ENCODE assay signal across 24 cellular contexts in genomic region chr2:72316774-72317173, GRCh38.
"Had no signal": no experiment of that assay in that cellular context is flagged by ENCODE, and none has a peak within 500 bp of the region (broad histone marks: within the 10 kb centered on the region; RNA-seq: fewer than 3 reads in every experiment).

No MANE protein-coding gene starts in this region.

- H3K27me3 ChIP-seq: adrenal gland had no signal

- H3K27ac ChIP-seq: adrenal gland, SK-N-MC had no signal

- H3K4me1 ChIP-seq: adrenal gland had no signal

- H3K4me1 Mint-ChIP-seq: activated CD4-positive, alpha-beta memory T cell treated with anti-CD3 and anti-CD28 coated beads, Interleukin-2, amount 10 ng/mL, durations not matched to agents 7 days and 5 days; activated CD4-positive, alpha-beta T cell treated with anti-CD3 and anti-CD28 coated beads, Interleukin-2, amount 10 ng/mL, durations not matched to agents 7 days and 5 days; activated naive CD4-positive, alpha-beta T cell treated with anti-CD3 and anti-CD28 coated beads, Interleukin-2, amount 10 ng/mL, durations not matched to agents 7 days and 5 days; activated naive CD8-positive, alpha-beta T cell treated with anti-CD3 and anti-CD28 coated beads, Interleukin-2, amount 10 ng/mL, durations not matched to agents 7 days and 5 days; IgD-negative memory B cell; T-cell had no signal

- H3K4me3 ChIP-seq: adrenal gland, SK-N-MC had no signal

- H3K9me3 Mint-ChIP-seq: activated CD4-positive, alpha-beta memory T cell treated with anti-CD3 and anti-CD28 coated beads, Interleukin-2, amount 10 ng/mL, durations not matched to agents 7 days and 5 days; activated CD4-positive, alpha-beta T cell treated with anti-CD3 and anti-CD28 coated beads, Interleukin-2, amount 10 ng/mL, durations not matched to agents 7 days and 5 days; activated naive CD4-positive, alpha-beta T cell treated with anti-CD3 and anti-CD28 coated beads, Interleukin-2, amount 10 ng/mL, durations not matched to agents 7 days and 5 days; activated naive CD8-positive, alpha-beta T cell treated with anti-CD3 and anti-CD28 coated beads, Interleukin-2, amount 10 ng/mL, durations not matched to agents 7 days and 5 days; activated T-helper 2 cell treated with anti-CD3 and anti-CD28 coated beads, Interferon-gamma antibody, Interleukin-2, Interleukin-4, amounts not matched to agents 10 μg/mL and 5 μg/mL and 100 μg/mL, durations not matched to agents 14 hours and 24 hours and 36 hours; IgD-negative memory B cell; T-cell had no signal

- H3K36me3 Mint-ChIP-seq: activated naive CD4-positive, alpha-beta T cell treated with anti-CD3 and anti-CD28 coated beads, Interleukin-2, amount 10 ng/mL, durations not matched to agents 7 days and 5 days; activated naive CD8-positive, alpha-beta T cell treated with anti-CD3 and anti-CD28 coated beads, Interleukin-2, amount 10 ng/mL, durations not matched to agents 7 days and 5 days; IgD-negative memory B cell had no signal

- H3K36me3 ChIP-seq: adrenal gland had no signal

- H3K9me3 ChIP-seq: adrenal gland had no signal

- ATAC-seq: activated T-cell treated with anti-CD3 and anti-CD28 coated beads, Interleukin-2, amount 50 U/mL, for 72 hours; PC-3; T-cell had no signal

- H3K27me3 Mint-ChIP-seq: activated CD4-positive, alpha-beta memory T cell treated with anti-CD3 and anti-CD28 coated beads, Interleukin-2, amount 10 ng/mL, durations not matched to agents 7 days and 5 days; activated CD4-positive, alpha-beta T cell treated with anti-CD3 and anti-CD28 coated beads, Interleukin-2, amount 10 ng/mL, durations not matched to agents 7 days and 5 days; activated naive CD4-positive, alpha-beta T cell treated with anti-CD3 and anti-CD28 coated beads, Interleukin-2, amount 10 ng/mL, durations not matched to agents 7 days and 5 days; activated naive CD8-positive, alpha-beta T cell treated with anti-CD3 and anti-CD28 coated beads, Interleukin-2, amount 10 ng/mL, durations not matched to agents 7 days and 5 days; IgD-negative memory B cell; T-cell had no signal

- DNase-seq: activated CD4-positive, alpha-beta memory T cell treated with anti-CD3 and anti-CD28 coated beads, Interleukin-2, amount 10 ng/mL, durations not matched to agents 7 days and 5 days; activated CD4-positive, alpha-beta T cell treated with anti-CD3 and anti-CD28 coated beads, Interleukin-2, amount 10 ng/mL, durations not matched to agents 7 days and 5 days; activated CD4-positive, CD25-positive, alpha-beta regulatory T cell; activated gamma-delta T cell treated with Interleukin-2 at 50 U/mL for 16 hours; activated naive CD4-positive, alpha-beta T cell treated with anti-CD3 and anti-CD28 coated beads, Interleukin-2, amount 10 ng/mL, durations not matched to agents 7 days and 5 days; activated naive CD8-positive, alpha-beta T cell treated with anti-CD3 and anti-CD28 coated beads, Interleukin-2, amount 10 ng/mL, durations not matched to agents 7 days and 5 days; activated T-cell treated with anti-CD3 and anti-CD28 coated beads for 4 hours; activated T-cell treated with anti-CD3 and anti-CD28 coated beads, Interleukin-2, amount 50 U/mL, for 72 hours; adrenal gland; anterior cingulate cortex; caudate nucleus; KG1; NCI-H1092; NCI-H1694 treated with DMSO at 0.1 percent for 48 hours; NCI-H2029 treated with DMSO at 0.1 percent for 48 hours; NCI-H446; NCI-H524; NCI-H748 treated with DMSO at 0.1 percent for 48 hours; PC-3; T-cell; T1000 had no signal

- H3K4me3 Mint-ChIP-seq: activated CD4-positive, alpha-beta memory T cell treated with anti-CD3 and anti-CD28 coated beads, Interleukin-2, amount 10 ng/mL, durations not matched to agents 7 days and 5 days; activated CD4-positive, alpha-beta T cell treated with anti-CD3 and anti-CD28 coated beads, Interleukin-2, amount 10 ng/mL, durations not matched to agents 7 days and 5 days; activated naive CD4-positive, alpha-beta T cell treated with anti-CD3 and anti-CD28 coated beads, Interleukin-2, amount 10 ng/mL, durations not matched to agents 7 days and 5 days; activated naive CD8-positive, alpha-beta T cell treated with anti-CD3 and anti-CD28 coated beads, Interleukin-2, amount 10 ng/mL, durations not matched to agents 7 days and 5 days; activated T-cell treated with anti-CD3 and anti-CD28 coated beads, Interleukin-2, amount 50 U/mL, for 72 hours; IgD-negative memory B cell; T-cell had no signal
